Comparison of ENCODE assay signal across 3 cellular contexts in genomic region chr6:23736577-23736976, GRCh38.
"Had no signal": no experiment of that assay in that cellular context is flagged by ENCODE, and none has a peak within 500 bp of the region (broad histone marks: within the 10 kb centered on the region; RNA-seq: fewer than 3 reads in every experiment).

No MANE protein-coding gene starts in this region.

- DNase-seq: GDM1, GF-D8 had no signal

- H3K4me3 ChIP-seq: GM12878 had no signal

- ATAC-seq: GM12878 had no signal
